17 cellular contexts compared by ENCODE assay signal in genomic region chr6:19848465-19848864, GRCh38. TPM values are rescaled to one million over a fixed set of nuclear protein-coding genes. Genes with fewer than 3 reads are reported as not detected.
"Had no signal": no experiment of that assay in that cellular context is flagged by ENCODE, and none has a peak within 500 bp of the region (broad histone marks: within the 10 kb centered on the region; RNA-seq: fewer than 3 reads in every experiment).

No MANE protein-coding gene starts in this region.

- H3K9me3 ChIP-seq: body of pancreas, ovary, transverse colon had no signal

- H3K4me1 Mint-ChIP-seq: activated CD4-positive, alpha-beta T cell treated with anti-CD3 and anti-CD28 coated beads, Interleukin-2, amount 10 ng/mL, durations not matched to agents 7 days and 5 days; stimulated activated effector memory CD8-positive, alpha-beta T cell treated with anti-CD3 and anti-CD28 coated beads, Interleukin-12 subunit alpha, Interleukin-12 subunit beta, amount 100 ng/mL, for 72 hours had no signal

- H3K27ac ChIP-seq: body of pancreas, epithelial cell of prostate, ovary had no signal

- H3K27ac Mint-ChIP-seq: activated CD4-positive, alpha-beta T cell treated with anti-CD3 and anti-CD28 coated beads, Interleukin-2, amount 10 ng/mL, durations not matched to agents 7 days and 5 days; activated naive CD4-positive, alpha-beta T cell treated with anti-CD3 and anti-CD28 coated beads, Interleukin-2, amount 50 U/mL, for 72 hours; activated T-cell treated with anti-CD3 and anti-CD28 coated beads, Interleukin-2, amount 50 U/mL, for 72 hours; stimulated activated effector memory CD8-positive, alpha-beta T cell treated with anti-CD3 and anti-CD28 coated beads, Interleukin-12 subunit alpha, Interleukin-12 subunit beta, amount 100 ng/mL, for 72 hours had no signal

- H3K4me3 Mint-ChIP-seq: activated CD4-positive, alpha-beta T cell treated with anti-CD3 and anti-CD28 coated beads, Interleukin-2, amount 10 ng/mL, durations not matched to agents 7 days and 5 days; activated T-cell treated with anti-CD3 and anti-CD28 coated beads, Interleukin-2, amount 50 U/mL, for 72 hours; mesothelial cell of epicardium; neural crest cell; stimulated activated effector memory CD8-positive, alpha-beta T cell treated with anti-CD3 and anti-CD28 coated beads, Interleukin-12 subunit alpha, Interleukin-12 subunit beta, amount 100 ng/mL, for 72 hours had no signal

- H3K36me3 ChIP-seq: ovary, transverse colon had no signal

- ATAC-seq: activated naive CD4-positive, alpha-beta T cell treated with anti-CD3 and anti-CD28 coated beads, Interleukin-2, amount 50 U/mL, for 72 hours; activated T-cell treated with anti-CD3 and anti-CD28 coated beads, Interleukin-2, amount 50 U/mL, for 72 hours; body of pancreas; left colon; stimulated activated effector memory CD8-positive, alpha-beta T cell treated with anti-CD3 and anti-CD28 coated beads, Interleukin-12 subunit alpha, Interleukin-12 subunit beta, amount 100 ng/mL, for 72 hours had no signal

- H3K36me3 Mint-ChIP-seq: activated naive CD4-positive, alpha-beta T cell treated with anti-CD3 and anti-CD28 coated beads, Interleukin-2, amount 50 U/mL, for 72 hours; mesothelial cell of epicardium; stimulated activated effector memory CD8-positive, alpha-beta T cell treated with anti-CD3 and anti-CD28 coated beads, Interleukin-12 subunit alpha, Interleukin-12 subunit beta, amount 100 ng/mL, for 72 hours had no signal

- DNase-seq: activated CD4-positive, alpha-beta T cell treated with anti-CD3 and anti-CD28 coated beads, Interleukin-2, amount 10 ng/mL, durations not matched to agents 7 days and 5 days; activated CD8-positive, alpha-beta memory T cell treated with anti-CD3 and anti-CD28 coated beads, Interleukin-2, amount 50 U/mL, for 48 hours; activated gamma-delta T cell; activated T-cell treated with anti-CD3 and anti-CD28 coated beads, Interleukin-2, amount 50 U/mL, for 72 hours; body of pancreas; central memory CD4-positive, alpha-beta T cell; effector memory CD4-positive, alpha-beta T cell; left colon; ovary; transverse colon had no signal

- H3K9me3 Mint-ChIP-seq: activated CD4-positive, alpha-beta T cell treated with anti-CD3 and anti-CD28 coated beads, Interleukin-2, amount 10 ng/mL, durations not matched to agents 7 days and 5 days; activated naive CD4-positive, alpha-beta T cell treated with anti-CD3 and anti-CD28 coated beads, Interleukin-2, amount 50 U/mL, for 72 hours; activated T-cell treated with anti-CD3 and anti-CD28 coated beads, Interleukin-2, amount 50 U/mL, for 72 hours; mesothelial cell of epicardium; neural crest cell; stimulated activated effector memory CD8-positive, alpha-beta T cell treated with anti-CD3 and anti-CD28 coated beads, Interleukin-12 subunit alpha, Interleukin-12 subunit beta, amount 100 ng/mL, for 72 hours had no signal

- H3K27me3 ChIP-seq: body of pancreas, ovary had no signal

- H3K4me3 ChIP-seq: body of pancreas, lung, ovary, transverse colon had no signal

RNA-seq across cellular contexts. Expression of gene ID4, which starts 11.3 kb away (rescaled TPM):
- total RNA-seq: activated CD4-positive, alpha-beta T cell treated with anti-CD3 and anti-CD28 coated beads, Interleukin-2, amount 10 ng/mL, durations not matched to agents 7 days and 5 days; activated naive CD4-positive, alpha-beta T cell treated with anti-CD3 and anti-CD28 coated beads, Interleukin-2, amount 50 U/mL, for 72 hours; activated T-cell treated with anti-CD3 and anti-CD28 coated beads, Interleukin-2, amount 50 U/mL, for 72 hours; T-helper 2 cell treated with Interferon-gamma antibody and Interleukin-4, amounts not matched to agents 100 ng/mL and 5 ng/mL, for 36 hours had no signal
